In the genomic region with DNA sequence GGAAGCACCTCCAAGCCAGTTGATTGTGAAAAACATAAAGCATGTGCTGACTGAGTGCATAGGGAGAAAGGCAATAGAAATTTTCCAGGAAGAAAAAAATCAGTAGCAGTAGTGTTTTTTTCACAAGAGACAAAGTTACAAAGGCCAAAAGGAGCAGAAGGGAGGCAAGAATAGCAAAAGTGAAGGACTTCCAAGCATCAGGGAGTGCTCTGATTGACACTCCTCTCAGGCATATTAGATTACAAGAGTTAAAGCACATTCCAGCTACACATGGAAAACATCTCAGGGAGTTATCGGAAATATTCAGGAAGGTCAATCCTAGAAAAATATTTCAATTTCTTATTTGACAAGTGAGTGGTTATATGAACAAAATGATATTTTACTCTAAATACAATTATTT, we compare ENCODE assay signal across 28 cellular contexts.
"Had no signal": no experiment of that assay in that cellular context is flagged by ENCODE, and none has a peak within 500 bp of the region (broad histone marks: within the 10 kb centered on the region; RNA-seq: fewer than 3 reads in every experiment).

No MANE protein-coding gene starts in this region.

- H3K4me1 ChIP-seq: colonic mucosa, esophagus squamous epithelium, gastrocnemius medialis, left lung, lower lobe of right lung had no signal

- H3K27ac Mint-ChIP-seq: dendritic cell treated with granulocyte-macrophage colony-stimulating factor and Interleukin-4, amounts not matched to agents 40 ng/mL and 50 ng/mL, for 4 days; effector memory CD8-positive, alpha-beta T cell; endodermal cell; immature natural killer cell; mesothelial cell of epicardium had no signal

- H3K27me3 ChIP-seq: colonic mucosa, esophagus squamous epithelium, gastrocnemius medialis, hepatocyte, left lung had no signal

- ATAC-seq: effector memory CD8-positive, alpha-beta T cell; esophagus mucosa; gastrocnemius medialis; left colon; left lung; left ventricle myocardium superior; lower lobe of right lung; mucosa of descending colon had no signal

- DNase-seq: colonic mucosa; cortex of kidney; effector CD8-positive, alpha-beta T cell; effector memory CD8-positive, alpha-beta T cell; endodermal cell; erythroblast; esophagus squamous epithelium; foreskin fibroblast; foreskin melanocyte; gastrocnemius medialis; glutamatergic neuron; head of caudate nucleus; hypothalamus; immature natural killer cell; islet precursor cell; kidney; kidney glomerular epithelial cell; left colon; left lung; left ventricle myocardium superior; lower lobe of right lung; mesenchymal stem cell; mucosa of descending colon had no signal

- H3K4me3 ChIP-seq: colonic mucosa, esophagus squamous epithelium, gastrocnemius medialis, hepatocyte, left lung, lower lobe of right lung, mucosa of descending colon had no signal

- H3K4me1 Mint-ChIP-seq: endodermal cell, immature natural killer cell had no signal

- H2AFZ ChIP-seq: hepatocyte had no signal

- H3K4me2 ChIP-seq: hepatocyte had no signal

- H3K9me3 ChIP-seq: colonic mucosa, gastrocnemius medialis, lower lobe of right lung had no signal

- H3K27ac ChIP-seq: colonic mucosa, epithelial cell of prostate, esophagus squamous epithelium, gastrocnemius medialis, hepatocyte, left lung, lower lobe of right lung had no signal

- H3K9me3 Mint-ChIP-seq: effector memory CD8-positive, alpha-beta T cell had no signal

- H3K4me3 Mint-ChIP-seq: dendritic cell treated with granulocyte-macrophage colony-stimulating factor and Interleukin-4, amounts not matched to agents 40 ng/mL and 50 ng/mL, for 4 days; effector memory CD8-positive, alpha-beta T cell; endodermal cell; immature natural killer cell; mesothelial cell of epicardium had no signal

- H3K79me2 ChIP-seq: hepatocyte had no signal

- H3K36me3 ChIP-seq: colonic mucosa, esophagus squamous epithelium, gastrocnemius medialis, left lung, lower lobe of right lung had no signal

- H3K27me3 Mint-ChIP-seq: dendritic cell treated with granulocyte-macrophage colony-stimulating factor and Interleukin-4, amounts not matched to agents 40 ng/mL and 50 ng/mL, for 4 days; effector memory CD8-positive, alpha-beta T cell had no signal
